Comparison of ENCODE assay signal across 1 cellular context in genomic region chr4:139015269-139015947, GRCh38.
TF ChIP-seq lines count a peak whose summit lies in the region.

TSS of gene NOCT (plus strand) at chr4:139015781. CDS start at chr4:139015982, 201 bp downstream.

TF ChIP-seq in GM12878, 131 proteins besides CTCF, POLR2A, EP300 and RAD21 (continued from another document and continues in another):
- TF ChIP-seq E4F1 (IDR thresholded peaks at IDR 0.05; ENCODE audit: borderline replicate concordance, partially characterized antibody) (peak; percentile 79), RELA (IDR thresholded peaks at IDR 0.05; ENCODE audit: borderline replicate concordance, partially characterized antibody) (peak; percentile 58), USF1 (IDR thresholded peaks at IDR 0.05; ENCODE audit: borderline replicate concordance, extremely low read length, insufficient read depth, low read depth, low read length) (peak; percentile 81), BCL11A (IDR thresholded peaks at IDR 0.05; ENCODE audit: low read depth, low read length) (no peak), TCF12 (IDR thresholded peaks at IDR 0.05; ENCODE audit: low read depth, low read length) (peak; percentile 75; the same call in 1 of the 2 replicates), CEBPZ (IDR thresholded peaks at IDR 0.05; ENCODE audit: low read depth, low read length) (no peak), SIX5 (IDR thresholded peaks at IDR 0.05; ENCODE audit: low read depth, low read length, severe bottlenecking) (peak; percentile 55), MYC (IDR thresholded peaks at IDR 0.05; ENCODE audit: insufficient read depth, insufficient read length, insufficient replicate concordance, low read length, severe bottlenecking) (peak; percentile 18), ZBTB11 (CRISPR knock-in tag; IDR thresholded peaks at IDR 0.05) (no peak), SPI1 (IDR thresholded peaks at IDR 0.05; ENCODE audit: borderline replicate concordance, insufficient read depth, low read depth, low read length) (no peak), ZNF274 (IDR thresholded peaks at IDR 0.05; ENCODE audit: insufficient read depth, insufficient read length) (no peak), CUX1 (IDR thresholded peaks at IDR 0.05; ENCODE audit: insufficient replicate concordance, low read depth, low read length) (no peak), STAT1 (conservative IDR thresholded peaks at IDR 0.05) (peak; percentile 98), TBL1XR1 (IDR thresholded peaks at IDR 0.05; ENCODE audit: low read depth, low read length) (no peak), E2F4 (IDR thresholded peaks at IDR 0.05; ENCODE audit: low read depth, low read length) (no peak; the same call in none of the 2 replicates), ZNF687 (IDR thresholded peaks at IDR 0.05) (peak; percentile 87), RELB (IDR thresholded peaks at IDR 0.05; ENCODE audit: low read depth) (peak; percentile 94), NBN (IDR thresholded peaks at IDR 0.05) (peak; percentile 89; the same call in 1 of the 2 replicates), SKIL (IDR thresholded peaks at IDR 0.05; ENCODE audit: low read depth, poor library complexity, severe bottlenecking) (peak; percentile 99)
